ENCODE assay signal across 1 cellular context in the genomic region with DNA sequence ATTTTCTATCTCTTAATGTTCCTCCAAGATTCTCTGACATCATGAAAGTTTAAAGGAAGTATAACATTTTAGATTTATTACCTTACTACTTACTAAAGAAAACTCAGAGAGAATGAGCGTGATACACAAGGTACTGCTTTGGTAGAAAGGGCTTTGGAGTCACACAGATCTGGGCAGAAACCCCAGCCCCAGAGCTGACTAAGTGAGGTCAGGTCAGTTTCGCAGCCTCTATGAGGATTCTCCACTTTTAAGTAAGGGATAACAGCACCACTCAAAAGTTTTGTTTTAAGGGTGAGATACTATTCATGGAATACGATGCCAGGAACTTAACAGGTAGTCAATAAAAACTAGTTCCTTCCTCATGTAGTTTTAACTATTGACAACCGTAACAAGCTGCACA.
TF ChIP-seq lines count a peak whose summit lies in the region.

No MANE protein-coding gene starts in this region.

TF ChIP-seq in IMR-90, 13 proteins besides CTCF, POLR2A, EP300 and RAD21 (continued from another document):
- TF ChIP-seq, protein P1, sequence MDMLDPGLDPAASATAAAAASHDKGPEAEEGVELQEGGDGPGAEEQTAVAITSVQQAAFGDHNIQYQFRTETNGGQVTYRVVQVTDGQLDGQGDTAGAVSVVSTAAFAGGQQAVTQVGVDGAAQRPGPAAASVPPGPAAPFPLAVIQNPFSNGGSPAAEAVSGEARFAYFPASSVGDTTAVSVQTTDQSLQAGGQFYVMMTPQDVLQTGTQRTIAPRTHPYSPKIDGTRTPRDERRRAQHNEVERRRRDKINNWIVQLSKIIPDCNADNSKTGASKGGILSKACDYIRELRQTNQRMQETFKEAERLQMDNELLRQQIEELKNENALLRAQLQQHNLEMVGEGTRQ (IDR thresholded peaks at IDR 0.05; ENCODE audit: low read depth, low read length): no peak
- TF ChIP-seq SMC3 (IDR thresholded peaks at IDR 0.05; ENCODE audit: low read depth, low read length) (no peak), RCOR1 (IDR thresholded peaks at IDR 0.05; ENCODE audit: insufficient replicate concordance, low read length) (no peak), CHD1 (IDR thresholded peaks at IDR 0.05; ENCODE audit: low read depth, low read length) (no peak)
